ENCODE assay signal across 8 cellular contexts in genomic region chr14:53151523-53151866, GRCh38. TPM values are rescaled to one million over a fixed set of nuclear protein-coding genes. Genes with fewer than 3 reads are reported as not detected.
DNase-seq lines count a peak whose midpoint lies in the region; ATAC-seq and TF ChIP-seq lines count a peak whose summit lies in the region.

No MANE protein-coding gene starts in this region.

- H3K4me3 ChIP-seq in AG04449 (ENCODE audit: low read depth, low read length): peak overlapping the region; percentile 89
- H3K4me3 ChIP-seq in Jurkat, Clone E6-1 (ENCODE audit: low read length): peak overlapping the region; percentile 70
- H3K4me3 ChIP-seq in choroid plexus epithelial cell (ENCODE audit: low read depth, low read length): peak overlapping the region; percentile 74
- peak overlapping the region; percentile 89 to 93 for H3K4me3 ChIP-seq in muscle layer of duodenum (ENCODE audit: low read depth in 1 of 2, low read length in 2 of 2)

- no peaks in the 10 kb centered on the region for H3K27me3 ChIP-seq in muscle layer of duodenum (ENCODE audit: low read depth, low read length)

- H3K36me3 ChIP-seq in muscle layer of duodenum (ENCODE audit: control insufficient read depth in 1 of 2, insufficient read depth in 2 of 2, low read length in 2 of 2): no peaks in the 10 kb centered on the region

- no peaks in the 10 kb centered on the region for H3K9me3 ChIP-seq in muscle layer of duodenum (ENCODE audit: control insufficient read depth in 1 of 2, low read length in 2 of 2)

- peak overlapping the region; percentile 5 for H3K27ac ChIP-seq in muscle layer of duodenum (ENCODE audit: low read length)

- H3K4me1 ChIP-seq in muscle layer of duodenum (ENCODE audit: control insufficient read depth in 1 of 2, insufficient read depth in 2 of 2, low read length in 2 of 2): peaks cover 7 to 8% of the 10 kb centered on the region in 2 donors

- ATAC-seq in GM19467 (IDR thresholded peaks at IDR 0.05; ENCODE audit: unreplicated experiment): no peak

- CTCF ChIA-PET in AG04449 (lab: Yijun Ruan, JAX): interaction anchor here (1.6 to 2.1 kb wide), 2 partner anchors 66 to 98 kb away, joined by 5 to 7 read pairs; no protein-coding TSS in a partner anchor

- POLR2A ChIA-PET in AG04449 (lab: Yijun Ruan, JAX): interaction anchor here (0.8 kb wide), 1 partner anchor 213 kb away, joined by 3 read pairs; no protein-coding TSS in a partner anchor

- DNase-seq in AG04449 (ENCODE audit: low read depth, low spot score) (no peak), choroid plexus epithelial cell (ENCODE audit: low read depth) (no peak), NCI-H226 (no peak), SW 1271 (lab: John Stamatoyannopoulos, UW) (no peak), COR-L47 (lab: John Stamatoyannopoulos, UW) (no peak)
- no peak for DNase-seq in Jurkat, Clone E6-1 (ENCODE audit: low read depth, low spot score)

- TF ChIP-seq CTCF in AG04449 (IDR thresholded peaks at IDR 0.05; ENCODE audit: insufficient read depth, low read length, missing control alignments) (no peak), choroid plexus epithelial cell (conservative IDR thresholded peaks at IDR 0.05; ENCODE audit: low read depth, low read length) (no peak)

RNA-seq across cellular contexts. Expression of gene DDHD1, which starts 1.6 kb away (rescaled TPM):
- polyA plus RNA-seq in Jurkat, Clone E6-1 (2012; ENCODE audit: insufficient read depth, insufficient read length): 8.3 TPM
